In the genomic region with DNA sequence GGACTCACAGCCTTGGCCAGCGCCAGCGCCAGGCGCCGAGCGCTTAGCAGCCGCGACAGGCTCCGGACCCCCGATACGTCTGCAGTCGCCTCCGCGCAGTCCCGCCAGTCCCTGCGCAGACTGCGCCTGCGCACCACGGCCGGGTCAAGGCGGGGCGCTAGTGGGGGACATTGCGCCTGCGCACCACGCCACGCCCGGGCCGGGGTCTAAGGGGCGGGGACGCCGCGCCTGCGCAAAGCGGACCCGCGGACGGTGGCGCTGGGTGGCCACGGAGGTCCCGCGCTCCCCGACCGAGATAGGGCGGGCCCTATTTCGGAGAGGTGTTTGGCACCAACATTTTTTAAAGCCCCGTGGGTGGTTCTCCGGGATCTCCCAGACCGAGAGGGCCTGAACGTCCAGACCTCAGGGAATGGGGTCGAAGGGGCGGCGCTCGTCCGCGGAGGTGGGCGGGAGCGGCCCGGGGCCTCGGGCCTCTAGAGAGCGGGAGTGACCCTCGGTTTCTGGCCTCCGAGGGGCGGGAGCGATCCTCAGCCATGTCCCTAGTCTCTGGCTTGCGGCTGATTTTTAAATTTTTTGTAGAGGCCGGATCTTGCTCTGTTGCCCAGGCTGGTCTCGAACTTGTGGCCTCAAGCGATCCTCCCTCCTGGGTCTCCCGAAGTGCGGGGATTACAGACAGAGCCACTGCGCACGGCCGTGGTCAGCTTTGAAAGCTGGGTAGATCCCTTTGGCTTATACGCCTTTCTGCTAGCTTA, we compare ENCODE assay signal across 8 cellular contexts.
A peak's percentile ranks its signal among the peaks of the same experiment; 100 is the strongest.
DNase-seq lines count a peak whose midpoint lies in the region; ATAC-seq and TF ChIP-seq lines count a peak whose summit lies in the region.
"Not testable (repeated sequence)": the region's sequence is repeated elsewhere in the genome, so short reads cannot be mapped to it uniquely, and the experiment has no call there.

No MANE protein-coding gene starts in this region.

- TF ChIP-seq POLR2A in NB4 (IDR thresholded peaks at IDR 0.05; ENCODE audit: extremely low read depth, insufficient read length), result peak; percentile 48
- peak in 1 of 2 donors; percentile 50 for TF ChIP-seq POLR2A in vagina (IDR thresholded peaks at IDR 0.05)

- ATAC-seq in GM18511 (IDR thresholded peaks at IDR 0.05; ENCODE audit: unreplicated experiment) (peak; percentile 64), HG02642 (IDR thresholded peaks at IDR 0.05; ENCODE audit: poor library complexity, unreplicated experiment) (peak; percentile 89), left colon (peak; percentile 82)

- H3K4me3 ChIP-seq in NB4 (ENCODE audit: low read depth, low read length) (peak overlapping the region; percentile 59), skin epidermis (peak overlapping the region; percentile 49 to 79 (median 67)), vagina (peak overlapping the region; percentile 59 to 83)

- H3K9me3 ChIP-seq in vagina, result not testable (repeated sequence)

- not testable (repeated sequence) for H3K36me3 ChIP-seq in vagina

- not testable (repeated sequence) for TF ChIP-seq CTCF in NB4 (IDR thresholded peaks at IDR 0.05; ENCODE audit: low read depth, low read length); vagina (IDR thresholded peaks at IDR 0.05)

- H3K27me3 ChIP-seq in vagina, result not testable (repeated sequence)

- intact Hi-C loops in left colon (cut with DNase I, micrococcal nuclease); vagina (cut with DNase I): not testable (repeated sequence)

- peak overlapping the region; percentile 53 to 94 (median 87) for H3K27ac ChIP-seq in skin epidermis
- H3K27ac ChIP-seq in vagina, result peak overlapping the region; percentile 89

- DNase-seq in NB4 (ENCODE audit: low read depth), result peak; percentile 77
- peak; percentile 96 for DNase-seq in activated CD8-positive, alpha-beta memory T cell treated with anti-CD3 and anti-CD28 coated beads, Interleukin-2, amount 50 U/mL, for 48 hours
- DNase-seq in effector CD4-positive, alpha-beta T cell, result peak; percentile 81
- DNase-seq in left colon, result peak; percentile 81 to 93
- peak in 1 of 2 donors; percentile 18 for DNase-seq in vagina (ENCODE audit: extremely low spot score in 2 of 2)

- not testable (repeated sequence) for H3K4me1 ChIP-seq in vagina
